7 cellular contexts compared by ENCODE assay signal in genomic region chr10:45004661-45005060, GRCh38. TPM values are rescaled to one million over a fixed set of nuclear protein-coding genes. Genes with fewer than 3 reads are reported as not detected.
"Had no signal": no experiment of that assay in that cellular context is flagged by ENCODE, and none has a peak within 500 bp of the region (broad histone marks: within the 10 kb centered on the region; RNA-seq: fewer than 3 reads in every experiment).

No MANE protein-coding gene starts in this region.

- FAIRE-seq: H1, H54, HTR-8/SVneo had no signal

- ATAC-seq: GM23338 had no signal

- H3K4me3 ChIP-seq: GM23338 had no signal

- H3K4me3 Mint-ChIP-seq: GM23338, H9, IgD-negative memory B cell had no signal

- DNase-seq: H9, HCEC 1CT had no signal

- H3K27me3 Mint-ChIP-seq: IgD-negative memory B cell had no signal

- H3K27ac Mint-ChIP-seq: GM23338, H9, IgD-negative memory B cell had no signal

- H2AFZ ChIP-seq: GM23338 had no signal

- H3K4me2 ChIP-seq: GM23338 had no signal

RNA-seq across cellular contexts. Expression of gene DEPP1, which starts 26.1 kb away (rescaled TPM):
- polyA plus RNA-seq: IgD-negative memory B cell had no signal
